Comparison of ENCODE assay signal across 8 cellular contexts in the genomic region with DNA sequence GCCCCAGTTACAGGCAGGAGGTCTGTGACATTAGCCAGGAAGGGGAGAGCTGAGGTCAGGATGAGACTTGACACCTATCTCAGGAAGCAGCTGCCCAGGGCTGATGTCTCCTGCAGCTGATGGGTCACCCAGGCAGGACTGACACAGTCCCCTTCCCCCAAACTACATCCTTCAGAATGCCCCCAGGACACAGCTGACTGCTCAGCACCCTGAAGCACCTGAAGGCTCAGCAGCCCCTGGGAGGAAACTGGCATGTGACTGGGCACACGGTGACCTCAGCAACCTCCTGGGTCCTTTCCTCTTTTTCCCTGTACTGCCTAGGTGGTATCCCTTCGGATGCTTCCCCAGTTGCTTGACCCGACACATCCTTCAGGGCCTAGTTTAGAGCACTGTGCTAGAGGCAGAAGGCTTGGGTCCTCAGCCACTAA. TPM values are rescaled to one million over a fixed set of nuclear protein-coding genes. Genes with fewer than 3 reads are reported as not detected.
DNase-seq lines count a peak whose midpoint lies in the region; ATAC-seq lines count a peak whose summit lies in the region.
"Had no signal": no experiment of that assay in that cellular context is flagged by ENCODE, and none has a peak within 500 bp of the region (broad histone marks: within the 10 kb centered on the region; RNA-seq: fewer than 3 reads in every experiment).

No MANE protein-coding gene starts in this region.

- H3K4me3 Mint-ChIP-seq in activated T-helper 17 cell treated with anti-CD3 and anti-CD28 coated beads, Interleukin-2, amount 50 U/mL, for 72 hours, result peak overlapping the region; percentile 93
- peak overlapping the region in 1 of 2 donors; percentile 36 for H3K4me3 Mint-ChIP-seq in stimulated activated naive B cell treated with anti-CD40 and anti-IgM and Interleukin-4, amounts not matched to agents 10 μg/mL and 1 μg/mL and 100 μg/mL, for 72 hours

- ATAC-seq in activated T-helper 17 cell treated with anti-CD3 and anti-CD28 coated beads, Interleukin-2, amount 50 U/mL, for 72 hours (replicated peaks), result peak; percentile 38
- ATAC-seq in stimulated activated naive B cell treated with anti-CD40 and anti-IgM and Interleukin-4, amounts not matched to agents 10 μg/mL and 1 μg/mL and 100 μg/mL, for 72 hours (replicated peaks), result peak; percentile 50 to 65
- ATAC-seq in HG02840 (IDR thresholded peaks at IDR 0.05; ENCODE audit: low FRiP score, unreplicated experiment), result no peak
- no peak for ATAC-seq in GM18519 (IDR thresholded peaks at IDR 0.05; ENCODE audit: low FRiP score, unreplicated experiment)

- H3K9me3 ChIP-seq in HUES6 (ENCODE audit: control insufficient read depth, insufficient read depth, low read depth, low read length) (no peaks in the 10 kb centered on the region), iPS-18a (ENCODE audit: control insufficient read depth, low read depth, low read length) (no peaks in the 10 kb centered on the region)

- peak overlapping the region; percentile 14 for H3K27ac Mint-ChIP-seq in activated T-helper 17 cell treated with anti-CD3 and anti-CD28 coated beads, Interleukin-2, amount 50 U/mL, for 72 hours
- H3K27ac Mint-ChIP-seq in stimulated activated naive B cell treated with anti-CD40 and anti-IgM and Interleukin-4, amounts not matched to agents 10 μg/mL and 1 μg/mL and 100 μg/mL, for 72 hours, result no peak overlapping the region

- H3K4me3 ChIP-seq in HUES6 (ENCODE audit: low read depth, low read length) (peak overlapping the region; percentile 92), iPS-18a (ENCODE audit: low read length) (peak overlapping the region; percentile 82)

- H3K27me3 Mint-ChIP-seq in activated T-helper 17 cell treated with anti-CD3 and anti-CD28 coated beads, Interleukin-2, amount 50 U/mL, for 72 hours, result no peaks in the 10 kb centered on the region
- H3K27me3 Mint-ChIP-seq in stimulated activated naive B cell treated with anti-CD40 and anti-IgM and Interleukin-4, amounts not matched to agents 10 μg/mL and 1 μg/mL and 100 μg/mL, for 72 hours, result peaks cover 29 to 46% of the 10 kb centered on the region in 2 donors

- H3K9ac ChIP-seq in HUES6 (ENCODE audit: low read length) (peak overlapping the region; percentile 87), iPS-18a (ENCODE audit: low read length) (no peak overlapping the region)

- H3K27me3 ChIP-seq in HUES6 (ENCODE audit: control insufficient read depth, insufficient read depth, low read length), result no peaks in the 10 kb centered on the region
- H3K27me3 ChIP-seq in iPS-18a (ENCODE audit: control insufficient read depth, insufficient read depth, low read length), result no peaks in the 10 kb centered on the region

- H3K36me3 ChIP-seq in HUES6 (ENCODE audit: control insufficient read depth, insufficient read depth, low read length) (no peaks in the 10 kb centered on the region), iPS-18a (ENCODE audit: control insufficient read depth, low read depth, low read length) (no peaks in the 10 kb centered on the region)

- no peaks in the 10 kb centered on the region for H3K9me3 Mint-ChIP-seq in activated T-helper 17 cell treated with anti-CD3 and anti-CD28 coated beads, Interleukin-2, amount 50 U/mL, for 72 hours
- no peaks in the 10 kb centered on the region for H3K9me3 Mint-ChIP-seq in stimulated activated naive B cell treated with anti-CD40 and anti-IgM and Interleukin-4, amounts not matched to agents 10 μg/mL and 1 μg/mL and 100 μg/mL, for 72 hours

- H3K4me1 ChIP-seq in HUES6 (ENCODE audit: control insufficient read depth, insufficient read depth, low read length), result peaks cover 63% of the 10 kb centered on the region
- H3K4me1 ChIP-seq in iPS-18a (ENCODE audit: control insufficient read depth, low read depth, low read length), result peaks cover 58% of the 10 kb centered on the region

- peaks cover 34% of the 10 kb centered on the region for H3K36me3 Mint-ChIP-seq in activated T-helper 17 cell treated with anti-CD3 and anti-CD28 coated beads, Interleukin-2, amount 50 U/mL, for 72 hours (ENCODE audit: low read depth)
- no peaks in the 10 kb centered on the region for H3K36me3 Mint-ChIP-seq in stimulated activated naive B cell treated with anti-CD40 and anti-IgM and Interleukin-4, amounts not matched to agents 10 μg/mL and 1 μg/mL and 100 μg/mL, for 72 hours

- H3K27ac ChIP-seq in HUES6 (ENCODE audit: low read depth, low read length) (no peak overlapping the region), iPS-18a (ENCODE audit: low read length) (no peak overlapping the region)

- no peak for DNase-seq in stimulated activated naive B cell treated with anti-CD40 and anti-IgM and Interleukin-4, amounts not matched to agents 10 μg/mL and 1 μg/mL and 100 μg/mL, for 72 hours
- no peak for DNase-seq in RKO (ENCODE audit: low spot score)
- DNase-seq: NCI-H1105 treated with DMSO at 0.1 percent for 48 hours had no signal

- H3K4me1 Mint-ChIP-seq in activated T-helper 17 cell treated with anti-CD3 and anti-CD28 coated beads, Interleukin-2, amount 50 U/mL, for 72 hours, result peaks cover 8% of the 10 kb centered on the region
- peaks cover 29 to 34% of the 10 kb centered on the region in 2 donors for H3K4me1 Mint-ChIP-seq in stimulated activated naive B cell treated with anti-CD40 and anti-IgM and Interleukin-4, amounts not matched to agents 10 μg/mL and 1 μg/mL and 100 μg/mL, for 72 hours

RNA-seq across cellular contexts. Expression of gene SDC4, which starts 1.9 kb away (rescaled TPM):
- total RNA-seq in activated T-helper 17 cell treated with anti-CD3 and anti-CD28 coated beads, Interleukin-2, amount 50 U/mL, for 72 hours, result 10 to 100 TPM; 21.6 to 62.6 TPM

RNA-seq across cellular contexts. Expression of gene SYS1, which starts 16.7 kb away (rescaled TPM):
- 10 to 100 TPM; 29.9 to 32.9 TPM for total RNA-seq in activated T-helper 17 cell treated with anti-CD3 and anti-CD28 coated beads, Interleukin-2, amount 50 U/mL, for 72 hours

RNA-seq across cellular contexts. Expression of gene TP53TG5, which starts 31.8 kb away (rescaled TPM):
- under 1 TPM; 0.11 to 0.50 TPM for total RNA-seq in activated T-helper 17 cell treated with anti-CD3 and anti-CD28 coated beads, Interleukin-2, amount 50 U/mL, for 72 hours

RNA-seq across cellular contexts. Expression of gene MATN4, which starts 38.2 kb away (rescaled TPM):
- under 1 TPM; 0.11 to 0.66 TPM for total RNA-seq in activated T-helper 17 cell treated with anti-CD3 and anti-CD28 coated beads, Interleukin-2, amount 50 U/mL, for 72 hours

RNA-seq across cellular contexts. Expression of gene RBPJL, which starts 39.7 kb away (rescaled TPM):
- total RNA-seq in activated T-helper 17 cell treated with anti-CD3 and anti-CD28 coated beads, Interleukin-2, amount 50 U/mL, for 72 hours, result not detected

Comparison
In these comparisons a context has a peak if more than half of its experiments do, and no peak if none do; other contexts are left out.
1. ATAC-seq: peak in activated T-helper 17 cell treated with anti-CD3 and anti-CD28 coated beads, Interleukin-2, amount 50 U/mL, for 72 hours (single experiment) and stimulated activated naive B cell treated with anti-CD40 and anti-IgM and Interleukin-4, amounts not matched to agents 10 μg/mL and 1 μg/mL and 100 μg/mL, for 72 hours (2 of 2); none in HG02840 (single experiment) and GM18519 (single experiment).